In the genomic region with DNA sequence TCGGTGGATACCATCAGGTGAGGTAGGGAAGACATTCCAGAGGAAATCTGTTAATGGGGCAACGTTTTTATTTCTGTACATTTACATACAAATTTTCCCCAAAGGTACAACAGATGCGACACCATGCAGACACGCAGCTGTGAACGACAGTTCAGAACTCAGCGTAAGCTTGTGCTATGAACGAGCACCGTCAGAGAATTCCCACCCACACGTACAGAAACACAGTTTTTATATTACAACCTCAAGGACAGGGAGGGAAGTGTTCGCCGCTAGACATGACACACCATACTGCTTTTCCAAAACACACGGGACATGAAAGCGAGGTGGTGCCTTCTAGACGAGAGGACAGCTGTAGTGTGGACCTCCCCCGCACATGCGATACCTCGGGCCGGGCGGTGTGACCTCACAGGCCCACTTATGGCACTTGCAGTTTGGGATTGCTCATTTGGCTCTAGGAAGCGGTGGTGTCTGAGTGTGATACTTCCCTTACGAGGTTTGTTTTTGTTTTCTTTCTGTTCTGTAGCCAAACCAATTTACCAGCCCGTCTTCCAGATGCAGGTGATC, we compare ENCODE assay signal across 1 cellular context.
TF ChIP-seq lines count a peak whose summit lies in the region.

No MANE protein-coding gene starts in this region.

TF ChIP-seq in WTC11, 78 proteins besides CTCF, POLR2A, EP300 and RAD21 (continued from another document):
- TF ChIP-seq, protein P1, sequence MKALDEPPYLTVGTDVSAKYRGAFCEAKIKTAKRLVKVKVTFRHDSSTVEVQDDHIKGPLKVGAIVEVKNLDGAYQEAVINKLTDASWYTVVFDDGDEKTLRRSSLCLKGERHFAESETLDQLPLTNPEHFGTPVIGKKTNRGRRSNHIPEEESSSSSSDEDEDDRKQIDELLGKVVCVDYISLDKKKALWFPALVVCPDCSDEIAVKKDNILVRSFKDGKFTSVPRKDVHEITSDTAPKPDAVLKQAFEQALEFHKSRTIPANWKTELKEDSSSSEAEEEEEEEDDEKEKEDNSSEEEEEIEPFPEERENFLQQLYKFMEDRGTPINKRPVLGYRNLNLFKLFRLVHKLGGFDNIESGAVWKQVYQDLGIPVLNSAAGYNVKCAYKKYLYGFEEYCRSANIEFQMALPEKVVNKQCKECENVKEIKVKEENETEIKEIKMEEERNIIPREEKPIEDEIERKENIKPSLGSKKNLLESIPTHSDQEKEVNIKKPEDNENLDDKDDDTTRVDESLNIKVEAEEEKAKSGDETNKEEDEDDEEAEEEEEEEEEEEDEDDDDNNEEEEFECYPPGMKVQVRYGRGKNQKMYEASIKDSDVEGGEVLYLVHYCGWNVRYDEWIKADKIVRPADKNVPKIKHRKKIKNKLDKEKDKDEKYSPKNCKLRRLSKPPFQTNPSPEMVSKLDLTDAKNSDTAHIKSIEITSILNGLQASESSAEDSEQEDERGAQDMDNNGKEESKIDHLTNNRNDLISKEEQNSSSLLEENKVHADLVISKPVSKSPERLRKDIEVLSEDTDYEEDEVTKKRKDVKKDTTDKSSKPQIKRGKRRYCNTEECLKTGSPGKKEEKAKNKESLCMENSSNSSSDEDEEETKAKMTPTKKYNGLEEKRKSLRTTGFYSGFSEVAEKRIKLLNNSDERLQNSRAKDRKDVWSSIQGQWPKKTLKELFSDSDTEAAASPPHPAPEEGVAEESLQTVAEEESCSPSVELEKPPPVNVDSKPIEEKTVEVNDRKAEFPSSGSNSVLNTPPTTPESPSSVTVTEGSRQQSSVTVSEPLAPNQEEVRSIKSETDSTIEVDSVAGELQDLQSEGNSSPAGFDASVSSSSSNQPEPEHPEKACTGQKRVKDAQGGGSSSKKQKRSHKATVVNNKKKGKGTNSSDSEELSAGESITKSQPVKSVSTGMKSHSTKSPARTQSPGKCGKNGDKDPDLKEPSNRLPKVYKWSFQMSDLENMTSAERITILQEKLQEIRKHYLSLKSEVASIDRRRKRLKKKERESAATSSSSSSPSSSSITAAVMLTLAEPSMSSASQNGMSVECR (CRISPR knock-in tag; IDR thresholded peaks at IDR 0.05; ENCODE audit: borderline replicate concordance), result no peak
- TF ChIP-seq FOXJ3 (CRISPR knock-in tag; IDR thresholded peaks at IDR 0.05; ENCODE audit: borderline replicate concordance) (no peak), ESRRA (CRISPR knock-in tag; IDR thresholded peaks at IDR 0.05; ENCODE audit: borderline replicate concordance) (no peak), CREB1 (CRISPR knock-in tag; IDR thresholded peaks at IDR 0.05) (no peak)
- TF ChIP-seq, protein P2, sequence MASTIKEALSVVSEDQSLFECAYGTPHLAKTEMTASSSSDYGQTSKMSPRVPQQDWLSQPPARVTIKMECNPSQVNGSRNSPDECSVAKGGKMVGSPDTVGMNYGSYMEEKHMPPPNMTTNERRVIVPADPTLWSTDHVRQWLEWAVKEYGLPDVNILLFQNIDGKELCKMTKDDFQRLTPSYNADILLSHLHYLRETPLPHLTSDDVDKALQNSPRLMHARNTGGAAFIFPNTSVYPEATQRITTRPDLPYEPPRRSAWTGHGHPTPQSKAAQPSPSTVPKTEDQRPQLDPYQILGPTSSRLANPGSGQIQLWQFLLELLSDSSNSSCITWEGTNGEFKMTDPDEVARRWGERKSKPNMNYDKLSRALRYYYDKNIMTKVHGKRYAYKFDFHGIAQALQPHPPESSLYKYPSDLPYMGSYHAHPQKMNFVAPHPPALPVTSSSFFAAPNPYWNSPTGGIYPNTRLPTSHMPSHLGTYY (CRISPR knock-in tag; IDR thresholded peaks at IDR 0.05), result no peak
- TF ChIP-seq, protein P3, sequence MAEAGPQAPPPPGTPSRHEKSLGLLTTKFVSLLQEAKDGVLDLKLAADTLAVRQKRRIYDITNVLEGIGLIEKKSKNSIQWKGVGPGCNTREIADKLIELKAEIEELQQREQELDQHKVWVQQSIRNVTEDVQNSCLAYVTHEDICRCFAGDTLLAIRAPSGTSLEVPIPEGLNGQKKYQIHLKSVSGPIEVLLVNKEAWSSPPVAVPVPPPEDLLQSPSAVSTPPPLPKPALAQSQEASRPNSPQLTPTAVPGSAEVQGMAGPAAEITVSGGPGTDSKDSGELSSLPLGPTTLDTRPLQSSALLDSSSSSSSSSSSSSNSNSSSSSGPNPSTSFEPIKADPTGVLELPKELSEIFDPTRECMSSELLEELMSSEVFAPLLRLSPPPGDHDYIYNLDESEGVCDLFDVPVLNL (CRISPR knock-in tag; IDR thresholded peaks at IDR 0.05; ENCODE audit: borderline replicate concordance, low read depth), result no peak
- TF ChIP-seq, protein P4, sequence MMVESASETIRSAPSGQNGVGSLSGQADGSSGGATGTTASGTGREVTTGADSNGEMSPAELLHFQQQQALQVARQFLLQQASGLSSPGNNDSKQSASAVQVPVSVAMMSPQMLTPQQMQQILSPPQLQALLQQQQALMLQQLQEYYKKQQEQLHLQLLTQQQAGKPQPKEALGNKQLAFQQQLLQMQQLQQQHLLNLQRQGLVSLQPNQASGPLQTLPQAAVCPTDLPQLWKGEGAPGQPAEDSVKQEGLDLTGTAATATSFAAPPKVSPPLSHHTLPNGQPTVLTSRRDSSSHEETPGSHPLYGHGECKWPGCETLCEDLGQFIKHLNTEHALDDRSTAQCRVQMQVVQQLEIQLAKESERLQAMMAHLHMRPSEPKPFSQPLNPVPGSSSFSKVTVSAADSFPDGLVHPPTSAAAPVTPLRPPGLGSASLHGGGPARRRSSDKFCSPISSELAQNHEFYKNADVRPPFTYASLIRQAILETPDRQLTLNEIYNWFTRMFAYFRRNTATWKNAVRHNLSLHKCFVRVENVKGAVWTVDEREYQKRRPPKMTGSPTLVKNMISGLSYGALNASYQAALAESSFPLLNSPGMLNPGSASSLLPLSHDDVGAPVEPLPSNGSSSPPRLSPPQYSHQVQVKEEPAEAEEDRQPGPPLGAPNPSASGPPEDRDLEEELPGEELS (CRISPR knock-in tag; IDR thresholded peaks at IDR 0.05), result no peak
